ENCODE assay signal across 18 cellular contexts in the genomic region with DNA sequence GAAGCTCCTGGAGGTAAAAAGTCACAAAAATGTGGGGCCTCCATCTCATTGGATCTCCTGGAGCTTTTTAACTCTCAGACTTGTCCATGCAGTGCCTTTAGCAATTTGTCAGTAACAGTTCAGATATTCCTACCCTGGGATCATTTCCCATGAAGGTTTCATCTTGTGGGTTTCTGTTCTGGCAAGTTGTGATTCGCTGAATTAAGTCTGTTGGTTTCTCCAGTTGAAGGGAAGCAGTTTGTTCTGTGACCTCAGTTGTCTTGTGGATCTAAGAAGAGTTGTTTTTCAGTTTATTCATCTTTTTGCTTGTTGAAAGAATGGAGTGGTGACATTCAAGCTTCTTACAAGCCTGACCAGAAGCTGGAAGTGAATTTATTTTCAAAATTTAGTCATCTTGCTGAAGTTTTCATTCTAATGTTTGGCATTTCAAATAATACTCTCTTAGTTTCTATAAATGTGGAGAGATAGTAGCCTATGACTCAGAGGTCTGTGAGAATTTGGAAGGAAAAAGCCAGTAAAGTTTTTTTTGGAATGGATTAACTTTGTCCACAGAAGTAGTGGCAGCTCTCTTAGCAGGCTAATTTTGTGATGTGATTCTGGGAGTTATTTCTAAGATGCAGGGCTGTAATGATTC.
DNase-seq lines count a peak whose midpoint lies in the region; ATAC-seq and TF ChIP-seq lines count a peak whose summit lies in the region.
"Had no signal": no experiment of that assay in that cellular context is flagged by ENCODE, and none has a peak within 500 bp of the region (broad histone marks: within the 10 kb centered on the region; RNA-seq: fewer than 3 reads in every experiment).

No MANE protein-coding gene starts in this region.

- no peaks in the 10 kb centered on the region for H3K79me2 ChIP-seq in osteoblast (ENCODE audit: insufficient read depth, low read length)

- peak overlapping the region; percentile 88 for H3K27ac ChIP-seq in osteoblast (ENCODE audit: low read depth, low read length)
- H3K27ac ChIP-seq: BLaER1, sigmoid colon had no signal

- no peaks in the 10 kb centered on the region for H4K20me1 ChIP-seq in osteoblast (ENCODE audit: insufficient read depth, low read length)
- H4K20me1 ChIP-seq: BLaER1 had no signal

- H3K4me2 ChIP-seq in osteoblast (ENCODE audit: insufficient read depth, low read length), result peak overlapping the region; percentile 63
- H3K4me2 ChIP-seq: BLaER1 had no signal

- ATAC-seq in mucosa of descending colon, result no peak

- H3K9me3 ChIP-seq in osteoblast (ENCODE audit: low read depth, low read length), result no peaks in the 10 kb centered on the region
- H3K9me3 ChIP-seq in mucosa of descending colon, result no peaks in the 10 kb centered on the region

- H3K4me1 ChIP-seq in osteoblast (ENCODE audit: insufficient read depth, low read length) (peaks cover 24% of the 10 kb centered on the region), mucosa of descending colon (ENCODE audit: low read depth) (no peaks in the 10 kb centered on the region)
- H3K4me1 ChIP-seq: BLaER1, sigmoid colon had no signal

- H3K4me3 ChIP-seq in AG10803 (ENCODE audit: low read length) (no peak overlapping the region), fibroblast of mammary gland (ENCODE audit: control insufficient read depth, low read depth, low read length) (no peak overlapping the region), osteoblast (ENCODE audit: insufficient read depth, low read length) (no peak overlapping the region), mucosa of descending colon (no peak overlapping the region)
- H3K4me3 ChIP-seq: BLaER1, lung, sigmoid colon had no signal

- no peaks in the 10 kb centered on the region for H3K27me3 ChIP-seq in osteoblast (ENCODE audit: insufficient read depth, low read length)
- H3K27me3 ChIP-seq: BLaER1, sigmoid colon had no signal

- H2AFZ ChIP-seq in osteoblast (ENCODE audit: low read length), result peak overlapping the region; percentile 62

- DNase-seq in AG10803 (ENCODE audit: low read depth) (peak; percentile 44), RPMI7951 (ENCODE audit: low read depth) (peak; percentile 20), fibroblast of mammary gland (ENCODE audit: low read depth) (peak; percentile 50), osteoblast (ENCODE audit: insufficient read length, low spot score, missing footprints) (peak; percentile 34), COLO668 (lab: John Stamatoyannopoulos, UW; ENCODE audit: unreplicated experiment) (no peak), NCI-H1436 (lab: John Stamatoyannopoulos, UW) (no peak), NCI-H1105 (lab: John Stamatoyannopoulos, UW) (no peak), mucosa of descending colon (no peak)
- DNase-seq: activated B cell treated with CpG ODN at 0.5 μM for 24 hours; activated effector memory CD4-positive, alpha-beta T cell treated with Interleukin-2 at 50 U/mL for 16 hours; hippocampal formation; Karpas-422; NCI-H1694; OCI-M1; sigmoid colon; stimulated activated naive CD4-positive, alpha-beta T cell treated with Interleukin-2 at 50 U/mL for 16 hours had no signal

- intact Hi-C loops in mucosa of descending colon (cut with DNase I, micrococcal nuclease), result no loop called here

- H3K36me3 ChIP-seq in osteoblast (ENCODE audit: insufficient read depth, low read length) (no peaks in the 10 kb centered on the region), mucosa of descending colon (ENCODE audit: low read depth) (no peaks in the 10 kb centered on the region)
- H3K36me3 ChIP-seq: BLaER1, sigmoid colon had no signal

- TF ChIP-seq CTCF in AG10803 (conservative IDR thresholded peaks at IDR 0.05; ENCODE audit: low read length), result no peak
- TF ChIP-seq CTCF in fibroblast of mammary gland (conservative IDR thresholded peaks at IDR 0.05; ENCODE audit: control insufficient read depth, insufficient read depth, low read depth, low read length), result no peak
- no peak for TF ChIP-seq CTCF in osteoblast (IDR thresholded peaks at IDR 0.05; ENCODE audit: extremely low read depth, low read depth, low read length)
- no peak for TF ChIP-seq CTCF in mucosa of descending colon (IDR thresholded peaks at IDR 0.05)

Comparison
In these comparisons a context has a peak if more than half of its experiments do, and no peak if none do; other contexts are left out.
1. DNase-seq: peak in AG10803 (single experiment), RPMI7951 (single experiment), fibroblast of mammary gland (single experiment) and osteoblast (single experiment); none in COLO668 (single experiment), NCI-H1436 (single experiment), NCI-H1105 (single experiment) and mucosa of descending colon (0 of 3).